In the genomic region with DNA sequence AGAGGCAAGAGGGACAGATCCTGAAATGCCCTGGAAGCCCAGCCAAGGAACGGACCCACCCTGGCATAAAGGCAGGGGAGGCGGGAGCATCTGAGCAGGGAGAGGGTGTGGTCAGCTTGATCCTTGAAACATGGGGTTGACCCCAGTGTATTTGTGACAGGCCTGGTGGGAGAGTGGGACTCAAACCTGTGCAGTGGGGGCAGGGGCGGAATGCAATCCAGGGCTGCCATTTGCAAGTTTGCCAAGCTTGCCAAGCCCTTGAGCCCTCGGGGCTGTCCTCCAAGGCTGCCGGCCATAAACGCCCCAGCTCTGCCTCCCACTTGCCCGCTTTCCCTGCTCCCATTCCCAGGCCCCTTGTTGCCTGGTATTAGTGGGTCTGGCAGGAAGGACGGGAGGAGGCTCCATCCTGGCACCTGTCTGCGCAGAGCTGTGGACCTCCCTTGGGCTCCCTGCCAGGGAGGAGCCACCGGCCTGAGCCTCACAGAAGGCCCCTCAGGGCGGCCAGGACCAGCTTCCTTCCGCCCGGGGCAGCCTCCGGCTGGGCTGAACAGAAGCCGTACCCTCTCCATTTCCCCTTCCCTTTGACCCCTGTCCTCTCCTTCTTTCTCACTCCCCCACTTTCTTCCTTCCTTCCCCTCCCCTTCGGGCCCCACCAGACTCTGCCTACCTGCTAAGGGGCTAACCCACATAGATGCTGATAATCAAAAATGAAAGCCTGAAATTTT, we compare ENCODE assay signal across 14 cellular contexts. TPM values are rescaled to one million over a fixed set of nuclear protein-coding genes. Genes with fewer than 3 reads are reported as not detected.
DNase-seq lines count a peak whose midpoint lies in the region; ATAC-seq and TF ChIP-seq lines count a peak whose summit lies in the region.
"Had no signal": no experiment of that assay in that cellular context is flagged by ENCODE, and none has a peak within 500 bp of the region (broad histone marks: within the 10 kb centered on the region; RNA-seq: fewer than 3 reads in every experiment).

No MANE protein-coding gene starts in this region.

- H3K27ac Mint-ChIP-seq in CD14-positive monocyte, result peak overlapping the region; percentile 63 to 92 (median 85)
- peak overlapping the region; percentile 84 for H3K27ac Mint-ChIP-seq in activated naive CD8-positive, alpha-beta T cell treated with anti-CD3 and anti-CD28 coated beads for 36 hours
- H3K27ac Mint-ChIP-seq in naive thymus-derived CD8-positive, alpha-beta T cell, result peak overlapping the region; percentile 71 to 98 (median 95)

- DNase-seq in CD14-positive monocyte (ENCODE audit: low spot score) (no peak), cerebellum (ENCODE audit: low spot score) (no peak), WERI-Rb-1 (no peak)
- no peak for DNase-seq in activated naive CD8-positive, alpha-beta T cell treated with anti-CD3 and anti-CD28 coated beads for 36 hours
- peak in 6 of 10 donors; percentile 36 to 61 (median 48) for DNase-seq in naive thymus-derived CD8-positive, alpha-beta T cell
- DNase-seq in activated CD4-positive, CD25-positive, alpha-beta regulatory T cell treated with anti-CD3 and anti-CD28 coated beads, Interleukin-2, amount 50 U/mL, for 72 hours, result no peak
- DNase-seq: DMS53; MV-4-11; stimulated activated CD4-positive, alpha-beta T cell treated with anti-CD3 and anti-CD28 coated beads, Interleukin-4, amount 100 ng/mL, for 1 hour; T-helper 9 cell had no signal

- H3K27me3 Mint-ChIP-seq in CD14-positive monocyte (ENCODE audit: low read depth in 3 of 3), result peaks cover 0 to 4% (median 0%) of the 10 kb centered on the region in 3 donors
- no peaks in the 10 kb centered on the region for H3K27me3 Mint-ChIP-seq in activated naive CD8-positive, alpha-beta T cell treated with anti-CD3 and anti-CD28 coated beads for 36 hours
- no peaks in the 10 kb centered on the region for H3K27me3 Mint-ChIP-seq in naive thymus-derived CD8-positive, alpha-beta T cell

- H3K4me1 Mint-ChIP-seq in CD14-positive monocyte, result peaks cover 60% of the 10 kb centered on the region
- H3K4me1 Mint-ChIP-seq in activated naive CD8-positive, alpha-beta T cell treated with anti-CD3 and anti-CD28 coated beads for 36 hours, result peaks cover 70% of the 10 kb centered on the region
- H3K4me1 Mint-ChIP-seq in naive thymus-derived CD8-positive, alpha-beta T cell, result peaks cover 49 to 90% (median 83%) of the 10 kb centered on the region in 4 donors

- H3K4me3 Mint-ChIP-seq in CD14-positive monocyte, result peak overlapping the region; percentile 62 to 83
- H3K4me3 Mint-ChIP-seq in activated naive CD8-positive, alpha-beta T cell treated with anti-CD3 and anti-CD28 coated beads for 36 hours, result peak overlapping the region; percentile 62
- peak overlapping the region; percentile 13 to 85 (median 78) for H3K4me3 Mint-ChIP-seq in naive thymus-derived CD8-positive, alpha-beta T cell

- H3K9me3 ChIP-seq in HEK293 (ENCODE audit: control insufficient read depth, insufficient read depth, low read depth, low read length) (no peaks in the 10 kb centered on the region), WERI-Rb-1 (ENCODE audit: severe bottlenecking) (no peaks in the 10 kb centered on the region)
- H3K9me3 ChIP-seq: adrenal gland, thoracic aorta had no signal

- TF ChIP-seq CTCF in CD14-positive monocyte (IDR thresholded peaks at IDR 0.05) (no peak), HEK293 (tag by site-specific recombination; IDR thresholded peaks at IDR 0.05) (no peak), WERI-Rb-1 (IDR thresholded peaks at IDR 0.05; ENCODE audit: low read depth, low read length) (no peak)

- CTCF ChIA-PET in HEK293 (lab: Yijun Ruan, JAX), result no interaction called here

- ATAC-seq in naive thymus-derived CD8-positive, alpha-beta T cell, result peak; percentile 11 to 40
- no peak for ATAC-seq in esophagus mucosa

- H3K4me1 ChIP-seq in HEK293 (ENCODE audit: control insufficient read depth, insufficient read depth, low read length), result no peaks in the 10 kb centered on the region

- H3K27me3 ChIP-seq in WERI-Rb-1 (ENCODE audit: insufficient read depth, low read depth, severe bottlenecking), result no peaks in the 10 kb centered on the region
- H3K27me3 ChIP-seq: adrenal gland had no signal

- POLR2A ChIA-PET in HEK293 (lab: Yijun Ruan, JAX), result no interaction called here
- POLR2A ChIA-PET in naive thymus-derived CD8-positive, alpha-beta T cell (lab: Charles Lee), result interaction anchor here (0.8 to 16.9 kb wide), 5 partner anchors 13 to 373 kb away, joined by 3 to 521 read pairs (median 42); partner anchors contain the start of genes BLOC1S4, GRPEL1 and MRFAP1L1

- H3K36me3 Mint-ChIP-seq in CD14-positive monocyte, result peaks cover 3 to 5% of the 10 kb centered on the region in 2 donors
- no peaks in the 10 kb centered on the region for H3K36me3 Mint-ChIP-seq in activated naive CD8-positive, alpha-beta T cell treated with anti-CD3 and anti-CD28 coated beads for 36 hours
- H3K36me3 Mint-ChIP-seq in naive thymus-derived CD8-positive, alpha-beta T cell, result no peaks in the 10 kb centered on the region

- no peak overlapping the region for H3K27ac ChIP-seq in HEK293 (ENCODE audit: extremely low read depth, low read depth, low read length)
- H3K27ac ChIP-seq in WERI-Rb-1, result no peak overlapping the region
- H3K27ac ChIP-seq: thoracic aorta had no signal

- no peaks in the 10 kb centered on the region for H3K9me3 Mint-ChIP-seq in CD14-positive monocyte
- H3K9me3 Mint-ChIP-seq in activated naive CD8-positive, alpha-beta T cell treated with anti-CD3 and anti-CD28 coated beads for 36 hours, result no peaks in the 10 kb centered on the region
- H3K9me3 Mint-ChIP-seq in naive thymus-derived CD8-positive, alpha-beta T cell, result no peaks in the 10 kb centered on the region

- intact Hi-C loops in CD14-positive monocyte (cut with micrococcal nuclease), result no loop called here

- H3K36me3 ChIP-seq in HEK293 (ENCODE audit: control insufficient read depth in 2 of 2, insufficient read depth in 1 of 2, low read length in 2 of 2) (no peaks in the 10 kb centered on the region), WERI-Rb-1 (no peaks in the 10 kb centered on the region)
- H3K36me3 ChIP-seq: adrenal gland, thoracic aorta had no signal

- H3K4me3 ChIP-seq in HEK293 (ENCODE audit: low read depth, low read length) (no peak overlapping the region), WERI-Rb-1 (ENCODE audit: low read depth, low read length) (no peak overlapping the region)
- H3K4me3 ChIP-seq: adrenal gland, thoracic aorta had no signal

TF ChIP-seq in HEK293, 187 proteins besides CTCF, POLR2A, EP300 and RAD21:
- peak; percentile 12; the same call in 1 of the 2 replicates for TF ChIP-seq ZFHX2 (tag by site-specific recombination; conservative IDR thresholded peaks at IDR 0.05)
- no peak for TF ChIP-seq MEIS1 (CRISPR knock-in tag; IDR thresholded peaks at IDR 0.05; ENCODE audit: borderline replicate concordance)
- TF ChIP-seq, protein P1, sequence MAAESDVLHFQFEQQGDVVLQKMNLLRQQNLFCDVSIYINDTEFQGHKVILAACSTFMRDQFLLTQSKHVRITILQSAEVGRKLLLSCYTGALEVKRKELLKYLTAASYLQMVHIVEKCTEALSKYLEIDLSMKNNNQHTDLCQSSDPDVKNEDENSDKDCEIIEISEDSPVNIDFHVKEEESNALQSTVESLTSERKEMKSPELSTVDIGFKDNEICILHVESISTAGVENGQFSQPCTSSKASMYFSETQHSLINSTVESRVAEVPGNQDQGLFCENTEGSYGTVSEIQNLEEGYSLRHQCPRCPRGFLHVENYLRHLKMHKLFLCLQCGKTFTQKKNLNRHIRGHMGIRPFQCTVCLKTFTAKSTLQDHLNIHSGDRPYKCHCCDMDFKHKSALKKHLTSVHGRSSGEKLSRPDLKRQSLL (tag by site-specific recombination; IDR thresholded peaks at IDR 0.05), result no peak
- 0 out of 2 replicates have a peak, but pooled peaks have one; percentile 19 for TF ChIP-seq KLF9 (tag by site-specific recombination; IDR thresholded peaks at IDR 0.05; ENCODE audit: low read depth)

RNA-seq across cellular contexts. Expression of gene S100P, which starts 0.7 kb away (rescaled TPM):
- 10 to 100 TPM; 29.3 to 71.2 TPM for polyA plus RNA-seq in CD14-positive monocyte
- 1 to 10 TPM in 1 of 2 experiments, under 1 TPM in 1; 0.37 to 2.5 TPM for total RNA-seq in activated naive CD8-positive, alpha-beta T cell treated with anti-CD3 and anti-CD28 coated beads for 36 hours
- 1 to 10 TPM in 1 of 2 experiments, under 1 TPM in 1; 0.39 to 3.0 TPM for total RNA-seq in naive thymus-derived CD8-positive, alpha-beta T cell
- polyA plus RNA-seq in naive thymus-derived CD8-positive, alpha-beta T cell, result 1 to 10 TPM in 1 of 3 donors, not detected in 2; 3.2 TPM
- total RNA-seq in cerebellum (0.27 TPM), esophagus mucosa (1,144 TPM)

RNA-seq across cellular contexts. Expression of gene MRFAP1L1, which starts 15.3 kb away (rescaled TPM):
- 10 to 100 TPM; 13.8 to 19.1 TPM for polyA plus RNA-seq in CD14-positive monocyte
- 10 to 100 TPM; 41.4 to 42.5 TPM for total RNA-seq in activated naive CD8-positive, alpha-beta T cell treated with anti-CD3 and anti-CD28 coated beads for 36 hours
- total RNA-seq in naive thymus-derived CD8-positive, alpha-beta T cell, result 100 to 1,000 TPM; 123 to 127 TPM
- 100 to 1,000 TPM; 102 to 124 (median 105) TPM for polyA plus RNA-seq in naive thymus-derived CD8-positive, alpha-beta T cell
- 61.2 TPM for total RNA-seq in cerebellum
- total RNA-seq in esophagus mucosa, result 28.1 TPM

RNA-seq across cellular contexts. Expression of gene BLOC1S4, which starts 21.6 kb away (rescaled TPM):
- 10 to 100 TPM; 20.1 to 30.9 TPM for polyA plus RNA-seq in CD14-positive monocyte
- total RNA-seq in activated naive CD8-positive, alpha-beta T cell treated with anti-CD3 and anti-CD28 coated beads for 36 hours, result 10 to 100 TPM; 19.4 to 21.0 TPM
- total RNA-seq in naive thymus-derived CD8-positive, alpha-beta T cell, result 10 to 100 TPM; 38.7 to 40.0 TPM
- 10 to 100 TPM; 65.8 to 81.6 (median 75.4) TPM for polyA plus RNA-seq in naive thymus-derived CD8-positive, alpha-beta T cell
- total RNA-seq in cerebellum (8.3 TPM), esophagus mucosa (9.8 TPM)

RNA-seq across cellular contexts. Expression of gene MRFAP1, which starts 53.9 kb away (rescaled TPM):
- polyA plus RNA-seq in CD14-positive monocyte, result 100 to 1,000 TPM; 171 to 180 TPM
- 100 to 1,000 TPM; 107 to 109 TPM for total RNA-seq in activated naive CD8-positive, alpha-beta T cell treated with anti-CD3 and anti-CD28 coated beads for 36 hours
- total RNA-seq in naive thymus-derived CD8-positive, alpha-beta T cell, result 100 to 1,000 TPM; 148 to 153 TPM
- polyA plus RNA-seq in naive thymus-derived CD8-positive, alpha-beta T cell, result 100 to 1,000 TPM; 141 to 186 (median 155) TPM
- total RNA-seq in cerebellum (89.2 TPM), esophagus mucosa (157 TPM)

Comparison
In these comparisons a context has a peak if more than half of its experiments do, and no peak if none do; other contexts are left out.
1. DNase-seq: peak in naive thymus-derived CD8-positive, alpha-beta T cell (6 of 10); none in CD14-positive monocyte (single experiment), activated naive CD8-positive, alpha-beta T cell treated with anti-CD3 and anti-CD28 coated beads for 36 hours (single experiment), cerebellum (single experiment), WERI-Rb-1 (single experiment) and activated CD4-positive, CD25-positive, alpha-beta regulatory T cell treated with anti-CD3 and anti-CD28 coated beads, Interleukin-2, amount 50 U/mL, for 72 hours (single experiment).
2. RNA of gene S100P, which starts 0.7 kb away (total RNA-seq): 1,144 TPM in esophagus mucosa (single experiment); 0.39 to 3.0 TPM in naive thymus-derived CD8-positive, alpha-beta T cell, 0.37 to 2.5 TPM in activated naive CD8-positive, alpha-beta T cell treated with anti-CD3 and anti-CD28 coated beads for 36 hours and 0.27 TPM in cerebellum (single experiment); every median in the first group is over 100 times any median in the second.
3. Peak in every context shown above with its lines, with median percentiles within 50 percentile points of each other: H3K27ac Mint-ChIP-seq and H3K4me3 Mint-ChIP-seq.